ENCODE assay signal across 8 cellular contexts in the genomic region with DNA sequence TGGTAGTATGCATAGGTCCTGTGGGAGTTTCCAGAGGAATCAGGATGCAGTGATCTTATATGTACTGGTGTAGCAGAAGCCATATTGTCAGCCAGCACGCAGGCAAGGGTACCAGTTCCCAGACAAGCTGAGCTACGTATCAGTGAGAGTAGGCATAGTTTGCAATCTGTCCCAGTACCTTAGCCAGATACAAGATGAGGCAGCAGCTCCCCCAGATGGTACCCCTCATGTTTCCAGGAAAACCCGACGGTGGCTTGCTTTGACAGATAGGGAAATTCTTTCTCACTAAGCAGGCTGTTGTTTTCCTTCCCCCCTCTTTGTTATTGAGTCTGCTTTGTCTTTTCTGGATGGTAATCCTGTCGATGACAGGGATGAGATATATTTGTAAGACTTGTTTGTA.
DNase-seq lines count a peak whose midpoint lies in the region; ATAC-seq and TF ChIP-seq lines count a peak whose summit lies in the region.

No MANE protein-coding gene starts in this region.

- H3K9me3 ChIP-seq in left ventricle myocardium inferior (replicated peaks): no peaks in the 10 kb centered on the region
- H3K9me3 ChIP-seq in thyroid gland: no peaks in the 10 kb centered on the region

- intact Hi-C loops in left ventricle myocardium superior (cut with micrococcal nuclease): no loop called here
- intact Hi-C loops in left ventricle myocardium inferior (cut with micrococcal nuclease): no loop called here
- intact Hi-C loops in activated T-helper 1 cell treated with anti-CD3 and anti-CD28 coated beads, Interleukin-12 subunit alpha, Interleukin-12 subunit beta, Interleukin-2, Interleukin-4 antibody, amounts not matched to agents 30 ng/mL and 10 ng/mL and 1 ng/mL, durations not matched to agents 14 hours and 24 hours and 36 hours (cut with micrococcal nuclease): loop anchor here (1.0 to 5.0 kb wide), 4 partner anchors 16 to 131 kb away; no protein-coding TSS in a partner anchor
- intact Hi-C loops in thyroid gland (cut with DNase I): no loop called here

- TF ChIP-seq POLR2A in thyroid gland (IDR thresholded peaks at IDR 0.05): no peak

- H3K4me1 Mint-ChIP-seq in activated T-helper 1 cell treated with anti-CD3 and anti-CD28 coated beads, Interleukin-12 subunit alpha, Interleukin-12 subunit beta, Interleukin-2, Interleukin-4 antibody, amounts not matched to agents 30 ng/mL and 10 ng/mL and 1 ng/mL, durations not matched to agents 14 hours and 24 hours and 36 hours (ENCODE audit: low read depth): peaks cover 76% of the 10 kb centered on the region
- no peaks in the 10 kb centered on the region for H3K4me1 Mint-ChIP-seq in type B pancreatic cell (ENCODE audit: unreplicated experiment)

- H3K27ac ChIP-seq in left ventricle myocardium inferior (replicated peaks): no peak overlapping the region
- H3K27ac ChIP-seq in thyroid gland: no peak overlapping the region

- no peaks in the 10 kb centered on the region for H3K27me3 Mint-ChIP-seq in activated T-helper 1 cell treated with anti-CD3 and anti-CD28 coated beads, Interleukin-12 subunit alpha, Interleukin-12 subunit beta, Interleukin-2, Interleukin-4 antibody, amounts not matched to agents 30 ng/mL and 10 ng/mL and 1 ng/mL, durations not matched to agents 14 hours and 24 hours and 36 hours (ENCODE audit: insufficient read depth)
- H3K27me3 Mint-ChIP-seq in type B pancreatic cell: peaks cover 3% of the 10 kb centered on the region

- H3K36me3 ChIP-seq in left ventricle myocardium inferior: no peaks in the 10 kb centered on the region
- no peaks in the 10 kb centered on the region for H3K36me3 ChIP-seq in thyroid gland

- H3K4me3 ChIP-seq in left ventricle myocardium inferior (no peak overlapping the region), thyroid gland (replicated peaks in 1 of 3) (no peak overlapping the region)

- H3K36me3 Mint-ChIP-seq in activated T-helper 1 cell treated with anti-CD3 and anti-CD28 coated beads, Interleukin-12 subunit alpha, Interleukin-12 subunit beta, Interleukin-2, Interleukin-4 antibody, amounts not matched to agents 30 ng/mL and 10 ng/mL and 1 ng/mL, durations not matched to agents 14 hours and 24 hours and 36 hours (ENCODE audit: low read depth): peaks cover 19% of the 10 kb centered on the region
- H3K36me3 Mint-ChIP-seq in type B pancreatic cell: peaks cover 3% of the 10 kb centered on the region

- H3K4me3 Mint-ChIP-seq in activated T-helper 1 cell treated with anti-CD3 and anti-CD28 coated beads, Interleukin-12 subunit alpha, Interleukin-12 subunit beta, Interleukin-2, Interleukin-4 antibody, amounts not matched to agents 30 ng/mL and 10 ng/mL and 1 ng/mL, durations not matched to agents 14 hours and 24 hours and 36 hours: no peak overlapping the region
- H3K4me3 Mint-ChIP-seq in type B pancreatic cell: no peak overlapping the region

- peak overlapping the region; percentile 59 for H3K27ac Mint-ChIP-seq in activated T-helper 1 cell treated with anti-CD3 and anti-CD28 coated beads, Interleukin-12 subunit alpha, Interleukin-12 subunit beta, Interleukin-2, Interleukin-4 antibody, amounts not matched to agents 30 ng/mL and 10 ng/mL and 1 ng/mL, durations not matched to agents 14 hours and 24 hours and 36 hours
- H3K27ac Mint-ChIP-seq in type B pancreatic cell: peak overlapping the region; percentile 2

- H3K9me3 Mint-ChIP-seq in activated T-helper 1 cell treated with anti-CD3 and anti-CD28 coated beads, Interleukin-12 subunit alpha, Interleukin-12 subunit beta, Interleukin-2, Interleukin-4 antibody, amounts not matched to agents 30 ng/mL and 10 ng/mL and 1 ng/mL, durations not matched to agents 14 hours and 24 hours and 36 hours: no peaks in the 10 kb centered on the region
- no peaks in the 10 kb centered on the region for H3K9me3 Mint-ChIP-seq in type B pancreatic cell

- peak; percentile 41 for ATAC-seq in left ventricle myocardium superior
- ATAC-seq in HG03571 (IDR thresholded peaks at IDR 0.05; ENCODE audit: unreplicated experiment): no peak

- WGBS in thyroid gland, 2 donors: 56 to 67% methylated on average over 5 of the region's 5 CpGs

- TF ChIP-seq CTCF in left ventricle myocardium inferior (IDR thresholded peaks at IDR 0.05; ENCODE audit: borderline replicate concordance): no peak
- TF ChIP-seq CTCF in type B pancreatic cell (conservative IDR thresholded peaks at IDR 0.05): no peak
- TF ChIP-seq CTCF in thyroid gland (IDR thresholded peaks at IDR 0.05): no peak

- DNase-seq in left ventricle myocardium superior (no peak), left ventricle myocardium inferior (no peak), iPS-NIHi11 (ENCODE audit: low spot score) (peak; percentile 40), type B pancreatic cell (ENCODE audit: extremely low spot score, unreplicated experiment) (no peak), thyroid gland (no peak), GM19238 (ENCODE audit: insufficient read length, low spot score) (no peak)
- peak; percentile 8 for DNase-seq in activated T-helper 1 cell treated with anti-CD3 and anti-CD28 coated beads, Interleukin-12 subunit alpha, Interleukin-12 subunit beta, Interleukin-2, Interleukin-4 antibody, amounts not matched to agents 30 ng/mL and 10 ng/mL and 1 ng/mL, durations not matched to agents 14 hours and 24 hours and 36 hours (ENCODE audit: low spot score)

- H3K27me3 ChIP-seq in left ventricle myocardium inferior (ENCODE audit: low read depth): peaks cover 5% of the 10 kb centered on the region
- H3K27me3 ChIP-seq in thyroid gland: no peaks in the 10 kb centered on the region

- peaks cover 39% of the 10 kb centered on the region for H3K4me1 ChIP-seq in left ventricle myocardium inferior
- peaks cover 23 to 26% of the 10 kb centered on the region in 2 donors for H3K4me1 ChIP-seq in thyroid gland

Comparison
In these comparisons a context has a peak if more than half of its experiments do, and no peak if none do; other contexts are left out.
1. DNase-seq: peak in activated T-helper 1 cell treated with anti-CD3 and anti-CD28 coated beads, Interleukin-12 subunit alpha, Interleukin-12 subunit beta, Interleukin-2, Interleukin-4 antibody, amounts not matched to agents 30 ng/mL and 10 ng/mL and 1 ng/mL, durations not matched to agents 14 hours and 24 hours and 36 hours (single experiment) and iPS-NIHi11 (single experiment); none in left ventricle myocardium superior (single experiment), left ventricle myocardium inferior (single experiment), type B pancreatic cell (single experiment), thyroid gland (0 of 2) and GM19238 (single experiment).